1 cellular context compared by ENCODE assay signal in genomic region chr11:47438721-47439120, GRCh38.
TF ChIP-seq lines count a peak whose summit lies in the region.

No MANE protein-coding gene starts in this region.

TF ChIP-seq in H1, 55 proteins besides CTCF, POLR2A, EP300 and RAD21:
- TF ChIP-seq SUZ12 (IDR thresholded peaks at IDR 0.05; ENCODE audit: low read length) (no peak), KDM1A (IDR thresholded peaks at IDR 0.05; ENCODE audit: borderline replicate concordance, low read length) (0 out of 2 replicates have a peak, but pooled peaks have one; percentile 14)
